11 cellular contexts compared by ENCODE assay signal in the genomic region with DNA sequence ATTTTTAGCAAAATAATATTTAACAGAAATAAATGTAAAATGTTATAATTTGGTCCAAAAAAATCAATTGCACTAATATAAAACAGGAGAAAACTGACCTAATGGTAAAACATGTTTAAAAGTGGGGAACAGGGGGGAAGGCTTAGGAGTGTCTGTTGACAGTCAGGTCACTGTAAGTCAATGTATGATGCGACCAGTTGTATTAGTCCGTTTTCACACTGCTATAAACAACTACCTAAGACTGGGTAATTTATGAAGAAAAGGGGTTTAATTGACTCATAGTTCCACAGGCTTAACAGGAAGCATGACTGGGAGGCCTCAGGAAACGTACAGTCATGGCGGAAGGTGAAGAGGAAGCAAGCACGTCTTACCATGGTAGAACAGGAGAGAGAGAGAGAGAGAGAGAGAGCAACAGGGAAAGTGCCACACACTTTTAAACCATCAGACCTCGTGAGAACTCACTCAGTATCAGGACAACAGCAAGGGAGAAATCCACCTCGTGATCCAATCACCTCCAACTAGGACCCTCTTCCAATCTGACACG. TPM values are rescaled to one million over a fixed set of nuclear protein-coding genes. Genes with fewer than 3 reads are reported as not detected.
DNase-seq lines count a peak whose midpoint lies in the region; ATAC-seq and TF ChIP-seq lines count a peak whose summit lies in the region.
"Had no signal": no experiment of that assay in that cellular context is flagged by ENCODE, and none has a peak within 500 bp of the region (broad histone marks: within the 10 kb centered on the region; RNA-seq: fewer than 3 reads in every experiment).

No MANE protein-coding gene starts in this region.

- no peak overlapping the region for H2AFZ ChIP-seq in mesenchymal stem cell (ENCODE audit: low read depth, low read length)

- H3K4me1 ChIP-seq in HEK293 (ENCODE audit: control insufficient read depth, insufficient read depth, low read length) = no peaks in the 10 kb centered on the region
- peaks cover 14% of the 10 kb centered on the region for H3K4me1 ChIP-seq in mesenchymal stem cell (ENCODE audit: control insufficient read depth, insufficient read depth, low read depth, low read length)
- H3K4me1 ChIP-seq: prostate gland, vagina had no signal

- no peaks in the 10 kb centered on the region for H3K27me3 Mint-ChIP-seq in activated CD4-positive, alpha-beta memory T cell treated with anti-CD3 and anti-CD28 coated beads, Interleukin-2, amount 10 ng/mL, durations not matched to agents 7 days and 5 days

- no peak overlapping the region for H2BK5ac ChIP-seq in mesenchymal stem cell (ENCODE audit: low read depth, low read length, poor library complexity, severe bottlenecking)

- DNase-seq in Daoy (ENCODE audit: low read depth) (peak; percentile 21), mesenchymal stem cell (peak; percentile 65), amygdala (lab: John Stamatoyannopoulos, UW) (no peak)
- DNase-seq in activated CD4-positive, alpha-beta memory T cell treated with anti-CD3 and anti-CD28 coated beads, Interleukin-2, amount 10 ng/mL, durations not matched to agents 7 days and 5 days = peak; percentile 16
- DNase-seq: activated gamma-delta T cell had no signal

- H2BK12ac ChIP-seq in mesenchymal stem cell (ENCODE audit: low read length in 2 of 2) = peak overlapping the region in 1 of 2 experiments; percentile 54

- H2AK5ac ChIP-seq in mesenchymal stem cell (ENCODE audit: low read length, severe bottlenecking) = no peak overlapping the region

- no peak overlapping the region for H3K4me2 ChIP-seq in mesenchymal stem cell (ENCODE audit: low read length, poor library complexity, severe bottlenecking)

- no peaks in the 10 kb centered on the region for H3K27me3 ChIP-seq in mesenchymal stem cell (ENCODE audit: control insufficient read depth in 1 of 2, insufficient read depth in 1 of 2, low read length in 2 of 2)
- H3K27me3 ChIP-seq: body of pancreas, vagina had no signal

- H3K4me3 ChIP-seq in HEK293 (ENCODE audit: low read depth, low read length) = no peak overlapping the region
- no peak overlapping the region for H3K4me3 ChIP-seq in mesenchymal stem cell (ENCODE audit: insufficient read depth in 1 of 2, low read depth in 1 of 2, low read length in 2 of 2)
- H3K4me3 ChIP-seq: body of pancreas, prostate gland, vagina had no signal

- H2BK15ac ChIP-seq in mesenchymal stem cell (ENCODE audit: low read depth, poor library complexity, severe bottlenecking) = no peak overlapping the region

- peak overlapping the region; percentile 50 for H4K91ac ChIP-seq in mesenchymal stem cell (ENCODE audit: low read length)

- H3K27ac ChIP-seq in HEK293 (ENCODE audit: extremely low read depth, low read depth, low read length) (no peak overlapping the region), mesenchymal stem cell (ENCODE audit: low read length, poor library complexity, severe bottlenecking) (no peak overlapping the region)
- H3K27ac ChIP-seq: prostate gland, vagina had no signal

- ATAC-seq in GM19467 (IDR thresholded peaks at IDR 0.05; ENCODE audit: unreplicated experiment) (no peak), HG03039 (IDR thresholded peaks at IDR 0.05; ENCODE audit: unreplicated experiment) (no peak)

- H4K8ac ChIP-seq in mesenchymal stem cell (ENCODE audit: low read length) = no peak overlapping the region

- H3K36me3 Mint-ChIP-seq in activated CD4-positive, alpha-beta memory T cell treated with anti-CD3 and anti-CD28 coated beads, Interleukin-2, amount 10 ng/mL, durations not matched to agents 7 days and 5 days (ENCODE audit: low read depth) = peaks cover 2% of the 10 kb centered on the region

- no peak for TF ChIP-seq CTCF in HEK293 (tag by site-specific recombination; IDR thresholded peaks at IDR 0.05)

- H3K4ac ChIP-seq in mesenchymal stem cell (ENCODE audit: low read depth in 1 of 2, low read length in 2 of 2) = peak overlapping the region in 1 of 2 experiments; percentile 11

- no peak overlapping the region for H3K27ac Mint-ChIP-seq in activated CD4-positive, alpha-beta memory T cell treated with anti-CD3 and anti-CD28 coated beads, Interleukin-2, amount 10 ng/mL, durations not matched to agents 7 days and 5 days

- H3K9me3 ChIP-seq in HEK293 (ENCODE audit: control insufficient read depth, insufficient read depth, low read depth, low read length) = no peaks in the 10 kb centered on the region
- no peaks in the 10 kb centered on the region for H3K9me3 ChIP-seq in mesenchymal stem cell (ENCODE audit: control insufficient read depth, low read length)
- H3K9me3 ChIP-seq: body of pancreas, prostate gland, vagina had no signal

- no peaks in the 10 kb centered on the region for H3K36me3 ChIP-seq in HEK293 (ENCODE audit: control insufficient read depth in 2 of 2, insufficient read depth in 1 of 2, low read length in 2 of 2)
- H3K36me3 ChIP-seq in mesenchymal stem cell (ENCODE audit: control insufficient read depth in 1 of 2, insufficient read depth in 2 of 2, low read depth in 1 of 2, low read length in 2 of 2) = no peaks in the 10 kb centered on the region
- H3K36me3 ChIP-seq: prostate gland, vagina had no signal

- POLR2A ChIA-PET in HEK293 (lab: Yijun Ruan, JAX) = no interaction called here
- POLR2A ChIA-PET in activated CD4-positive, alpha-beta memory T cell treated with anti-CD3 and anti-CD28 coated beads, Interleukin-2, amount 10 ng/mL, durations not matched to agents 7 days and 5 days (lab: Charles Lee) = no interaction called here

- CTCF ChIA-PET in HEK293 (lab: Yijun Ruan, JAX) = interaction anchor here (0.7 kb wide), 1 partner anchor 150 kb away, joined by 3 read pairs; no protein-coding TSS in a partner anchor
- CTCF ChIA-PET in activated CD4-positive, alpha-beta memory T cell treated with anti-CD3 and anti-CD28 coated beads, Interleukin-2, amount 10 ng/mL, durations not matched to agents 7 days and 5 days (lab: Charles Lee) = no interaction called here

- no peaks in the 10 kb centered on the region for H3K9me3 Mint-ChIP-seq in activated CD4-positive, alpha-beta memory T cell treated with anti-CD3 and anti-CD28 coated beads, Interleukin-2, amount 10 ng/mL, durations not matched to agents 7 days and 5 days

- WGBS in mesenchymal stem cell = no CpG with 5 or more reads among the region's 8 CpGs

- no peak overlapping the region for H3K4me3 Mint-ChIP-seq in activated CD4-positive, alpha-beta memory T cell treated with anti-CD3 and anti-CD28 coated beads, Interleukin-2, amount 10 ng/mL, durations not matched to agents 7 days and 5 days

- H3K79me1 ChIP-seq in mesenchymal stem cell (replicated peaks; ENCODE audit: low read length, poor library complexity, severe bottlenecking) = no peaks in the 10 kb centered on the region

- peaks cover 7% of the 10 kb centered on the region for H3K4me1 Mint-ChIP-seq in activated CD4-positive, alpha-beta memory T cell treated with anti-CD3 and anti-CD28 coated beads, Interleukin-2, amount 10 ng/mL, durations not matched to agents 7 days and 5 days

- peak overlapping the region; percentile 49 for H2BK120ac ChIP-seq in mesenchymal stem cell (ENCODE audit: low read depth, low read length)

- H3K9ac ChIP-seq in mesenchymal stem cell (ENCODE audit: low read length) = no peak overlapping the region

- no peak overlapping the region for H3K23ac ChIP-seq in mesenchymal stem cell (ENCODE audit: low read length in 2 of 2)

- no peak overlapping the region for H3K14ac ChIP-seq in mesenchymal stem cell (ENCODE audit: low read length in 2 of 2)

- H3K18ac ChIP-seq in mesenchymal stem cell (ENCODE audit: low read depth in 1 of 2, low read length in 2 of 2) = peak overlapping the region in 1 of 2 experiments; percentile 88

TF ChIP-seq in HEK293, 187 proteins besides CTCF, POLR2A, EP300 and RAD21:
- TF ChIP-seq ZNF837 (tag by site-specific recombination; IDR thresholded peaks at IDR 0.05) (no peak), ZFP37 (tag by site-specific recombination; IDR thresholded peaks at IDR 0.05) (no peak), ZNF133 (tag by site-specific recombination; IDR thresholded peaks at IDR 0.05) (no peak), YY1 (tag by site-specific recombination; IDR thresholded peaks at IDR 0.05) (no peak), PRDM1 (tag by site-specific recombination; IDR thresholded peaks at IDR 0.05) (peak; percentile 28; the same call in 1 of the 2 replicates)
- TF ChIP-seq, protein P1, sequence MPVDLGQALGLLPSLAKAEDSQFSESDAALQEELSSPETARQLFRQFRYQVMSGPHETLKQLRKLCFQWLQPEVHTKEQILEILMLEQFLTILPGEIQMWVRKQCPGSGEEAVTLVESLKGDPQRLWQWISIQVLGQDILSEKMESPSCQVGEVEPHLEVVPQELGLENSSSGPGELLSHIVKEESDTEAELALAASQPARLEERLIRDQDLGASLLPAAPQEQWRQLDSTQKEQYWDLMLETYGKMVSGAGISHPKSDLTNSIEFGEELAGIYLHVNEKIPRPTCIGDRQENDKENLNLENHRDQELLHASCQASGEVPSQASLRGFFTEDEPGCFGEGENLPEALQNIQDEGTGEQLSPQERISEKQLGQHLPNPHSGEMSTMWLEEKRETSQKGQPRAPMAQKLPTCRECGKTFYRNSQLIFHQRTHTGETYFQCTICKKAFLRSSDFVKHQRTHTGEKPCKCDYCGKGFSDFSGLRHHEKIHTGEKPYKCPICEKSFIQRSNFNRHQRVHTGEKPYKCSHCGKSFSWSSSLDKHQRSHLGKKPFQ (tag by site-specific recombination; IDR thresholded peaks at IDR 0.05) = no peak

RNA-seq across cellular contexts. Expression of a gene that starts 13.0 kb away (rescaled TPM):
- total RNA-seq in Daoy (2014; rRNA removed; shearing (Covaris generic)) = not detected in 2 replicates
- total RNA-seq in activated CD4-positive, alpha-beta memory T cell treated with anti-CD3 and anti-CD28 coated beads, Interleukin-2, amount 10 ng/mL, durations not matched to agents 7 days and 5 days = not detected
- polyA plus RNA-seq in mesenchymal stem cell (2013, experiment 1 of 2) = 0.41 TPM
- polyA plus RNA-seq in mesenchymal stem cell (2013, experiment 2 of 2) = 0.42 TPM
- total RNA-seq: body of pancreas, vagina had no signal

Comparison
In these comparisons a context has a peak if more than half of its experiments do, and no peak if none do; other contexts are left out.
1. DNase-seq: peak in Daoy (single experiment), activated CD4-positive, alpha-beta memory T cell treated with anti-CD3 and anti-CD28 coated beads, Interleukin-2, amount 10 ng/mL, durations not matched to agents 7 days and 5 days (single experiment) and mesenchymal stem cell (single experiment); none in amygdala (0 of 56).